8 cellular contexts compared by ENCODE assay signal in genomic region chr5:174419523-174420132, GRCh38.
DNase-seq lines count a peak whose midpoint lies in the region; ATAC-seq and TF ChIP-seq lines count a peak whose summit lies in the region.

No MANE protein-coding gene starts in this region.

- POLR2A ChIA-PET in CD8-positive, alpha-beta T cell (lab: Charles Lee), result no interaction called here
- POLR2A ChIA-PET in RWPE1 (lab: Yijun Ruan, JAX; ENCODE audit: low non-redundant PET), result no interaction called here

- H3K27me3 ChIP-seq in CD8-positive, alpha-beta T cell (ENCODE audit: insufficient read depth, low read length), result peaks cover 4% of the 10 kb centered on the region

- H3K4me1 Mint-ChIP-seq in CD8-positive, alpha-beta T cell (ENCODE audit: low read depth), result peaks cover 13% of the 10 kb centered on the region
- peaks cover 22% of the 10 kb centered on the region for H3K4me1 Mint-ChIP-seq in neural crest cell
- peaks cover 16% of the 10 kb centered on the region for H3K4me1 Mint-ChIP-seq in stimulated activated naive CD8-positive, alpha-beta T cell treated with anti-CD3 and anti-CD28 coated beads, Interleukin-15, amount 100 ng/mL, for 72 hours

- H3K27ac Mint-ChIP-seq in CD8-positive, alpha-beta T cell, result no peak overlapping the region
- no peak overlapping the region for H3K27ac Mint-ChIP-seq in neural crest cell (ENCODE audit: unreplicated experiment)
- H3K27ac Mint-ChIP-seq in stimulated activated naive CD8-positive, alpha-beta T cell treated with anti-CD3 and anti-CD28 coated beads, Interleukin-15, amount 100 ng/mL, for 72 hours, result no peak overlapping the region

- H3K27ac ChIP-seq in CD8-positive, alpha-beta T cell (ENCODE audit: low read depth, low read length), result no peak overlapping the region
- no peak overlapping the region for H3K27ac ChIP-seq in RWPE1

- CTCF ChIA-PET in CD8-positive, alpha-beta T cell (lab: Charles Lee), result interaction anchor here (0.7 to 1.8 kb wide), 17 partner anchors 9 to 517 kb away, joined by 3 to 16 read pairs (median 4); no protein-coding TSS in a partner anchor
- CTCF ChIA-PET in RWPE1 (lab: Yijun Ruan, JAX), result interaction anchor here (0.6 to 2.9 kb wide), 36 partner anchors 9 to 931 kb away, joined by 3 to 52 read pairs (median 4); no protein-coding TSS in a partner anchor

- peak; percentile 60 to 83 (median 73) for DNase-seq in CD8-positive, alpha-beta T cell
- DNase-seq in RWPE1 (ENCODE audit: low spot score) (peak; percentile 86), fibroblast of the conjunctiva (ENCODE audit: low read depth) (peak; percentile 93), neural crest cell (ENCODE audit: low read depth, low spot score) (peak; percentile 94)
- peak; percentile 53 for DNase-seq in activated T-helper 9 cell treated with anti-CD3 and anti-CD28 coated beads, Interleukin-2, amount 50 U/mL, for 16 hours (ENCODE audit: low read depth)
- peak; percentile 74 to 78 for DNase-seq in stimulated activated naive CD8-positive, alpha-beta T cell treated with anti-CD3 and anti-CD28 coated beads, Interleukin-15, amount 100 ng/mL, for 72 hours

- TF ChIP-seq CTCF in CD8-positive, alpha-beta T cell (IDR thresholded peaks at IDR 0.05), result peak; percentile 58
- TF ChIP-seq CTCF in RWPE1 (conservative IDR thresholded peaks at IDR 0.05; ENCODE audit: low read depth) (peak; percentile 97), neural crest cell (conservative IDR thresholded peaks at IDR 0.05) (peak; percentile 98)

- peak; percentile 57 for ATAC-seq in CD8-positive, alpha-beta T cell
- peak; percentile 91 for ATAC-seq in GM21367 (IDR thresholded peaks at IDR 0.05; ENCODE audit: unreplicated experiment)
- peak; percentile 87 for ATAC-seq in stimulated activated naive CD8-positive, alpha-beta T cell treated with anti-CD3 and anti-CD28 coated beads, Interleukin-15, amount 100 ng/mL, for 72 hours

- TF ChIP-seq EP300 in Ishikawa (IDR thresholded peaks at IDR 0.05; ENCODE audit: borderline replicate concordance), result no peak

- no peaks in the 10 kb centered on the region for H3K9me3 ChIP-seq in CD8-positive, alpha-beta T cell (ENCODE audit: low read length)

- peaks cover 7% of the 10 kb centered on the region for H3K4me1 ChIP-seq in CD8-positive, alpha-beta T cell (ENCODE audit: insufficient read depth, low read length)

- peak overlapping the region; percentile 32 for H3K4me3 ChIP-seq in CD8-positive, alpha-beta T cell (ENCODE audit: low read depth, low read length)

- no peaks in the 10 kb centered on the region for H3K36me3 ChIP-seq in CD8-positive, alpha-beta T cell (ENCODE audit: insufficient read depth, low read length)

- H3K36me3 Mint-ChIP-seq in CD8-positive, alpha-beta T cell, result no peaks in the 10 kb centered on the region
- no peaks in the 10 kb centered on the region for H3K36me3 Mint-ChIP-seq in neural crest cell (ENCODE audit: low read depth)

- peak; percentile 89 for TF ChIP-seq RAD21 in Ishikawa (IDR thresholded peaks at IDR 0.05; ENCODE audit: low read depth)

- peak overlapping the region; percentile 73 for H3K4me3 Mint-ChIP-seq in CD8-positive, alpha-beta T cell
- peak overlapping the region; percentile 42 for H3K4me3 Mint-ChIP-seq in neural crest cell
- H3K4me3 Mint-ChIP-seq in stimulated activated naive CD8-positive, alpha-beta T cell treated with anti-CD3 and anti-CD28 coated beads, Interleukin-15, amount 100 ng/mL, for 72 hours, result peak overlapping the region; percentile 34 to 43

- H3K27me3 Mint-ChIP-seq in CD8-positive, alpha-beta T cell (ENCODE audit: low read depth), result peaks cover 26% of the 10 kb centered on the region
- H3K27me3 Mint-ChIP-seq in neural crest cell (ENCODE audit: low read depth), result peaks cover 38% of the 10 kb centered on the region
- H3K27me3 Mint-ChIP-seq in stimulated activated naive CD8-positive, alpha-beta T cell treated with anti-CD3 and anti-CD28 coated beads, Interleukin-15, amount 100 ng/mL, for 72 hours, result peaks cover 37% of the 10 kb centered on the region

- no peaks in the 10 kb centered on the region for H3K9me3 Mint-ChIP-seq in CD8-positive, alpha-beta T cell
- peaks cover 2% of the 10 kb centered on the region for H3K9me3 Mint-ChIP-seq in neural crest cell
- no peaks in the 10 kb centered on the region for H3K9me3 Mint-ChIP-seq in stimulated activated naive CD8-positive, alpha-beta T cell treated with anti-CD3 and anti-CD28 coated beads, Interleukin-15, amount 100 ng/mL, for 72 hours

- intact Hi-C loops in CD8-positive, alpha-beta T cell (cut with DNase I, micrococcal nuclease), result loop anchor here (1.0 kb wide), 3 partner anchors 45 to 517 kb away; no protein-coding TSS in a partner anchor

TF ChIP-seq in Ishikawa, 13 proteins besides CTCF, POLR2A, EP300 and RAD21:
- TF ChIP-seq CEBPB (IDR thresholded peaks at IDR 0.05) (no peak), TAF1 (IDR thresholded peaks at IDR 0.05; ENCODE audit: low read depth) (no peak), CREB1 (IDR thresholded peaks at IDR 0.05; ENCODE audit: low read depth) (no peak), TCF12 (IDR thresholded peaks at IDR 0.05; ENCODE audit: low read depth) (no peak), NFIC (IDR thresholded peaks at IDR 0.05) (no peak), FOXM1 (IDR thresholded peaks at IDR 0.05; ENCODE audit: borderline replicate concordance, low read depth) (no peak)
- TF ChIP-seq, protein P1, sequence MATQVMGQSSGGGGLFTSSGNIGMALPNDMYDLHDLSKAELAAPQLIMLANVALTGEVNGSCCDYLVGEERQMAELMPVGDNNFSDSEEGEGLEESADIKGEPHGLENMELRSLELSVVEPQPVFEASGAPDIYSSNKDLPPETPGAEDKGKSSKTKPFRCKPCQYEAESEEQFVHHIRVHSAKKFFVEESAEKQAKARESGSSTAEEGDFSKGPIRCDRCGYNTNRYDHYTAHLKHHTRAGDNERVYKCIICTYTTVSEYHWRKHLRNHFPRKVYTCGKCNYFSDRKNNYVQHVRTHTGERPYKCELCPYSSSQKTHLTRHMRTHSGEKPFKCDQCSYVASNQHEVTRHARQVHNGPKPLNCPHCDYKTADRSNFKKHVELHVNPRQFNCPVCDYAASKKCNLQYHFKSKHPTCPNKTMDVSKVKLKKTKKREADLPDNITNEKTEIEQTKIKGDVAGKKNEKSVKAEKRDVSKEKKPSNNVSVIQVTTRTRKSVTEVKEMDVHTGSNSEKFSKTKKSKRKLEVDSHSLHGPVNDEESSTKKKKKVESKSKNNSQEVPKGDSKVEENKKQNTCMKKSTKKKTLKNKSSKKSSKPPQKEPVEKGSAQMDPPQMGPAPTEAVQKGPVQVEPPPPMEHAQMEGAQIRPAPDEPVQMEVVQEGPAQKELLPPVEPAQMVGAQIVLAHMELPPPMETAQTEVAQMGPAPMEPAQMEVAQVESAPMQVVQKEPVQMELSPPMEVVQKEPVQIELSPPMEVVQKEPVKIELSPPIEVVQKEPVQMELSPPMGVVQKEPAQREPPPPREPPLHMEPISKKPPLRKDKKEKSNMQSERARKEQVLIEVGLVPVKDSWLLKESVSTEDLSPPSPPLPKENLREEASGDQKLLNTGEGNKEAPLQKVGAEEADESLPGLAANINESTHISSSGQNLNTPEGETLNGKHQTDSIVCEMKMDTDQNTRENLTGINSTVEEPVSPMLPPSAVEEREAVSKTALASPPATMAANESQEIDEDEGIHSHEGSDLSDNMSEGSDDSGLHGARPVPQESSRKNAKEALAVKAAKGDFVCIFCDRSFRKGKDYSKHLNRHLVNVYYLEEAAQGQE (IDR thresholded peaks at IDR 0.05; ENCODE audit: low read depth), result no peak
